ENCODE assay signal across 8 cellular contexts in genomic region chr1:35079003-35079930, GRCh38. TPM values are rescaled to one million over a fixed set of nuclear protein-coding genes. Genes with fewer than 3 reads are reported as not detected.
DNase-seq lines count a peak whose midpoint lies in the region; ATAC-seq and TF ChIP-seq lines count a peak whose summit lies in the region.

TSS of gene ZMYM1 (plus strand) at chr1:35079385. CDS start at chr1:35093988, 14,603 bp downstream.

- peak within 1 kb of the TSS; percentile 62 to 69 for H3K4me3 ChIP-seq in Panc1 (ENCODE audit: low read depth in 2 of 2, low read length in 2 of 2)

- H3K9me3 Mint-ChIP-seq in activated T-helper 17 cell treated with anti-CD3 and anti-CD28 coated beads, Interleukin-2, amount 50 U/mL, for 72 hours, result no peaks in the 10 kb centered on the region
- no peaks in the 10 kb centered on the region for H3K9me3 Mint-ChIP-seq in natural killer cell

- peak within 1 kb of the TSS; percentile 96 for H3K27ac ChIP-seq in Panc1 (ENCODE audit: low read length)

- H3K27ac Mint-ChIP-seq in activated T-helper 17 cell treated with anti-CD3 and anti-CD28 coated beads, Interleukin-2, amount 50 U/mL, for 72 hours, result peak within 1 kb of the TSS; percentile 98
- H3K27ac Mint-ChIP-seq in natural killer cell, result peak within 1 kb of the TSS; percentile 98 to 100

- CTCF ChIA-PET in Panc1 (lab: Charles Lee), result no interaction called here

- peaks cover 8% of the 10 kb centered on the region for H3K4me1 Mint-ChIP-seq in activated T-helper 17 cell treated with anti-CD3 and anti-CD28 coated beads, Interleukin-2, amount 50 U/mL, for 72 hours
- peaks cover 32 to 36% of the 10 kb centered on the region in 2 donors for H3K4me1 Mint-ChIP-seq in natural killer cell

- in situ Hi-C loops in KBM-7 (cut with MboI; ENCODE audit: low pct_unique_long_range_greater_than_20kb, low sequenced_read_pairs) (no loop called here), Panc1 (cut with HindIII; ENCODE audit: low pct_unique_long_range_greater_than_20kb, low sequenced_read_pairs) (no loop called here)

- H3K27me3 Mint-ChIP-seq in activated T-helper 17 cell treated with anti-CD3 and anti-CD28 coated beads, Interleukin-2, amount 50 U/mL, for 72 hours, result peaks cover 5% of the 10 kb centered on the region
- peaks cover 0 to under 1% of the 10 kb centered on the region in 2 donors for H3K27me3 Mint-ChIP-seq in natural killer cell (ENCODE audit: low read depth in 2 of 2)

- BruUV-seq in Panc1 (replicated peaks; lab: Mats Ljungman, UMichigan), result TSS peak; percentile 90

- POLR2A ChIA-PET in Panc1 (lab: Charles Lee), result interaction anchor here (0.6 to 0.9 kb wide), 4 partner anchors 30 to 1072 kb away, joined by 4 to 6 read pairs (median 4); no protein-coding TSS in a partner anchor

- H3K4me3 Mint-ChIP-seq in activated T-helper 17 cell treated with anti-CD3 and anti-CD28 coated beads, Interleukin-2, amount 50 U/mL, for 72 hours, result peak within 1 kb of the TSS; percentile 92
- peak within 1 kb of the TSS; percentile 97 for H3K4me3 Mint-ChIP-seq in natural killer cell

- intact Hi-C loops in Panc1 (cut with micrococcal nuclease; ENCODE audit: unreplicated experiment), result no loop called here
- intact Hi-C loops in natural killer cell (cut with micrococcal nuclease), result loop anchor here (1.0 kb wide), 2 partner anchors 48 to 114 kb away; partner anchors contain the start of genes SFPQ and ZMYM6

- ATAC-seq in GM21619 (IDR thresholded peaks at IDR 0.05; ENCODE audit: unreplicated experiment), result peak; percentile 98
- peak; percentile 96 for ATAC-seq in Panc1
- peak; percentile 99 for ATAC-seq in activated T-helper 17 cell treated with anti-CD3 and anti-CD28 coated beads, Interleukin-2, amount 50 U/mL, for 72 hours (replicated peaks)
- ATAC-seq in natural killer cell, result peak; percentile 87 to 89 (median 88)

- H3K27me3 ChIP-seq in Panc1 (ENCODE audit: control insufficient read depth, insufficient read depth, low read length), result no peaks in the 10 kb centered on the region

- H3K36me3 Mint-ChIP-seq in activated T-helper 17 cell treated with anti-CD3 and anti-CD28 coated beads, Interleukin-2, amount 50 U/mL, for 72 hours (ENCODE audit: low read depth), result no peaks in the 10 kb centered on the region
- peaks cover 6% of the 10 kb centered on the region for H3K36me3 Mint-ChIP-seq in natural killer cell

- H3K4me1 ChIP-seq in Panc1 (ENCODE audit: control insufficient read depth, insufficient read depth, low read length), result peaks cover 10% of the 10 kb centered on the region; the same call in 1 of the 2 replicates

- no peaks in the 10 kb centered on the region for H3K36me3 ChIP-seq in Panc1 (ENCODE audit: control insufficient read depth, insufficient read depth, low read length)

- H3K9me3 ChIP-seq in Panc1 (ENCODE audit: control insufficient read depth, insufficient read depth, low read depth, low read length), result no peaks in the 10 kb centered on the region

- TF ChIP-seq CTCF in Panc1 (IDR thresholded peaks at IDR 0.05) (no peak), natural killer cell (IDR thresholded peaks at IDR 0.05) (no peak)

- DNase-seq in DMS53 (lab: John Stamatoyannopoulos, UW) (peak; percentile 90), KBM-7 (peak; percentile 84), Panc1 (ENCODE audit: low read depth, low spot score) (peak; percentile 42), fibroblast of peridontal ligament (ENCODE audit: extremely low read depth) (peak; percentile 83), natural killer cell (peak; percentile 77)
- DNase-seq in stimulated activated naive CD4-positive, alpha-beta T cell (lab: John Stamatoyannopoulos, UW), result peak; percentile 62 to 76 (median 68)

RNA-seq across cellular contexts. Expression of gene ZMYM1, which starts in this region (rescaled TPM):
- total RNA-seq in Panc1 (2021; ENCODE audit: unreplicated experiment), result 39.1 TPM
- 6.0 TPM for polyA plus RNA-seq in Panc1 (2012; ENCODE audit: insufficient read length)
- total RNA-seq in activated T-helper 17 cell treated with anti-CD3 and anti-CD28 coated beads, Interleukin-2, amount 50 U/mL, for 72 hours, result 1 to 10 TPM; 1.8 to 3.5 TPM
- total RNA-seq in natural killer cell, result 10 to 100 TPM; 15.0 to 19.1 (median 19.1) TPM

Comparison
In these comparisons a context has a peak if more than half of its experiments do, and no peak if none do; other contexts are left out.
1. Peak in every context shown above with its lines: DNase-seq, ATAC-seq, H3K4me3 ChIP-seq and H3K27ac ChIP-seq.